1 cellular context compared by ENCODE assay signal in the genomic region with DNA sequence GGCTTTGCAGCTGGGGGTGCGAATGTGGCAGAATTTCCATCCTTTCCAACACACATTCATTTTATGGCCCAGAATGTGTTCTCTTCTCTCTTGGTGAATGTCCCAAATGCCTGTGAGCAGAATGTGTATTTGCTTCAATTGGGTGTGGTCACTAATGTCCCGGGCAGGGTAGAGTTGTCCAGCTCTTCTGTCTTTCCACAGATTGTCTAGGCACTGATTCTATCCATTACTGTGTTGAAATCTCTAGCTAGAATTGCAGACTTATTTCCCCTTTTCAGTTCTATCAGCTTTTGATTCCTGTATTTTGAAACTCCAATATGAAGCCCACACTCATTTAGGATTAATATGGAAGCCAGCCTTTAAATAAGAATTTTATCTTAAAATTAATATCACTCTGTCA.
TF ChIP-seq lines count a peak whose summit lies in the region.

No MANE protein-coding gene starts in this region.

TF ChIP-seq in HepG2, 621 proteins besides CTCF, POLR2A, EP300 and RAD21:
- no peak for TF ChIP-seq JARID2 (CRISPR knock-in tag; IDR thresholded peaks at IDR 0.05; ENCODE audit: insufficient replicate concordance)
